In genomic region chr12:105351523-105351922, GRCh38 we compare ENCODE assay signal across 13 cellular contexts. TPM values are rescaled to one million over a fixed set of nuclear protein-coding genes. Genes with fewer than 3 reads are reported as not detected.
DNase-seq lines count a peak whose midpoint lies in the region; ATAC-seq and TF ChIP-seq lines count a peak whose summit lies in the region.
"Had no signal": no experiment of that assay in that cellular context is flagged by ENCODE, and none has a peak within 500 bp of the region (broad histone marks: within the 10 kb centered on the region; RNA-seq: fewer than 3 reads in every experiment).

No MANE protein-coding gene starts in this region.

- no peak for TF ChIP-seq CTCF in Loucy (conservative IDR thresholded peaks at IDR 0.05; ENCODE audit: low read length)
- TF ChIP-seq CTCF in adrenal gland (IDR thresholded peaks at IDR 0.05): no peak

- H3K4me3 ChIP-seq in Loucy (ENCODE audit: low read length, poor library complexity, severe bottlenecking) (peak overlapping the region; percentile 46), adrenal gland (no peak overlapping the region)
- H3K4me3 ChIP-seq: gastroesophageal sphincter, suprapubic skin had no signal

- peak overlapping the region; percentile 29 for H3K9ac ChIP-seq in Loucy (ENCODE audit: low read depth, low read length, poor library complexity, severe bottlenecking)

- no peaks in the 10 kb centered on the region for H3K9me2 ChIP-seq in Loucy (replicated peaks; ENCODE audit: low read depth, low read length)

- H3K4me1 Mint-ChIP-seq in activated naive CD8-positive, alpha-beta T cell treated with anti-CD3 and anti-CD28 coated beads, Interleukin-2, amount 10 ng/mL, durations not matched to agents 7 days and 5 days: peaks cover 60% of the 10 kb centered on the region
- peaks cover 12% of the 10 kb centered on the region for H3K4me1 Mint-ChIP-seq in activated naive CD8-positive, alpha-beta T cell treated with anti-CD3 and anti-CD28 coated beads for 36 hours

- H3K4me3 Mint-ChIP-seq in activated naive CD8-positive, alpha-beta T cell treated with anti-CD3 and anti-CD28 coated beads, Interleukin-2, amount 10 ng/mL, durations not matched to agents 7 days and 5 days: peak overlapping the region; percentile 60
- no peak overlapping the region for H3K4me3 Mint-ChIP-seq in activated naive CD8-positive, alpha-beta T cell treated with anti-CD3 and anti-CD28 coated beads for 36 hours
- H3K4me3 Mint-ChIP-seq: activated naive CD4-positive, alpha-beta T cell treated with anti-CD3 and anti-CD28 coated beads, Interleukin-2, amount 50 U/mL, for 24 hours had no signal

- peak; percentile 14 for ATAC-seq in activated naive CD8-positive, alpha-beta T cell treated with anti-CD3 and anti-CD28 coated beads, Interleukin-2, amount 10 ng/mL, durations not matched to agents 7 days and 5 days (ENCODE audit: low read depth)
- peak; percentile 38 for ATAC-seq in HG02610 (IDR thresholded peaks at IDR 0.05; ENCODE audit: unreplicated experiment)
- ATAC-seq: gastroesophageal sphincter had no signal

- peaks cover 59% of the 10 kb centered on the region for H3K36me3 Mint-ChIP-seq in activated naive CD8-positive, alpha-beta T cell treated with anti-CD3 and anti-CD28 coated beads, Interleukin-2, amount 10 ng/mL, durations not matched to agents 7 days and 5 days
- peaks cover 23% of the 10 kb centered on the region for H3K36me3 Mint-ChIP-seq in activated naive CD8-positive, alpha-beta T cell treated with anti-CD3 and anti-CD28 coated beads for 36 hours

- 27 to 47% (median 42%) methylated on average over 1 of the region's 1 CpG for WGBS in adrenal gland, 4 donors

- no peaks in the 10 kb centered on the region for H3K27me3 Mint-ChIP-seq in activated naive CD8-positive, alpha-beta T cell treated with anti-CD3 and anti-CD28 coated beads, Interleukin-2, amount 10 ng/mL, durations not matched to agents 7 days and 5 days
- no peaks in the 10 kb centered on the region for H3K27me3 Mint-ChIP-seq in activated naive CD8-positive, alpha-beta T cell treated with anti-CD3 and anti-CD28 coated beads for 36 hours
- H3K27me3 Mint-ChIP-seq: activated naive CD4-positive, alpha-beta T cell treated with anti-CD3 and anti-CD28 coated beads, Interleukin-2, amount 50 U/mL, for 24 hours had no signal

- H3K9me3 ChIP-seq in Loucy (ENCODE audit: insufficient read depth, low read depth, low read length) (no peaks in the 10 kb centered on the region), adrenal gland (replicated peaks in 1 of 3) (no peaks in the 10 kb centered on the region)
- H3K9me3 ChIP-seq: gastroesophageal sphincter, suprapubic skin had no signal

- H3K27me3 ChIP-seq in Loucy (ENCODE audit: insufficient read depth, low read length, poor library complexity, severe bottlenecking): no peaks in the 10 kb centered on the region
- no peaks in the 10 kb centered on the region for H3K27me3 ChIP-seq in adrenal gland
- H3K27me3 ChIP-seq: gastroesophageal sphincter, suprapubic skin had no signal

- peaks cover 19% of the 10 kb centered on the region for H4K20me1 ChIP-seq in Loucy (ENCODE audit: insufficient read depth, low read length, poor library complexity, severe bottlenecking)

- TF ChIP-seq POLR2A in adrenal gland (IDR thresholded peaks at IDR 0.05): no peak

- H3K9me3 Mint-ChIP-seq in activated naive CD8-positive, alpha-beta T cell treated with anti-CD3 and anti-CD28 coated beads, Interleukin-2, amount 10 ng/mL, durations not matched to agents 7 days and 5 days: peaks cover 3% of the 10 kb centered on the region
- H3K9me3 Mint-ChIP-seq in activated naive CD8-positive, alpha-beta T cell treated with anti-CD3 and anti-CD28 coated beads for 36 hours: no peaks in the 10 kb centered on the region
- H3K9me3 Mint-ChIP-seq: activated naive CD4-positive, alpha-beta T cell treated with anti-CD3 and anti-CD28 coated beads, Interleukin-2, amount 50 U/mL, for 24 hours had no signal

- peaks cover 97% of the 10 kb centered on the region for H3K79me2 ChIP-seq in Loucy (ENCODE audit: insufficient read depth, low read length)

- peaks cover 3% of the 10 kb centered on the region; the same call in 1 of the 2 replicates for H3F3A ChIP-seq in Loucy (ENCODE audit: low read depth)

- H3K36me3 ChIP-seq in Loucy (ENCODE audit: insufficient read depth, low read length): peaks cover 13% of the 10 kb centered on the region; the same call in 1 of the 2 replicates
- no peaks in the 10 kb centered on the region for H3K36me3 ChIP-seq in adrenal gland (replicated peaks in 1 of 2)
- H3K36me3 ChIP-seq: gastroesophageal sphincter, suprapubic skin had no signal

- no peak overlapping the region for H2AFZ ChIP-seq in Loucy (ENCODE audit: low read length)

- H3K4me2 ChIP-seq in Loucy (ENCODE audit: low read depth, low read length, poor library complexity, severe bottlenecking): peak overlapping the region; percentile 58

- POLR2A ChIA-PET in activated naive CD8-positive, alpha-beta T cell treated with anti-CD3 and anti-CD28 coated beads, Interleukin-2, amount 10 ng/mL, durations not matched to agents 7 days and 5 days (lab: Charles Lee): interaction anchor here (1.9 kb wide), 1 partner anchor 20 kb away, joined by 9 read pairs; no protein-coding TSS in a partner anchor

- H3K27ac ChIP-seq in adrenal gland: no peak overlapping the region
- H3K27ac ChIP-seq: gastroesophageal sphincter, suprapubic skin had no signal

- H3K4me1 ChIP-seq in Loucy (ENCODE audit: insufficient read depth, low read length, poor library complexity, severe bottlenecking) (peaks cover 73% of the 10 kb centered on the region), adrenal gland (replicated peaks in 1 of 2) (peaks cover 2 to 4% of the 10 kb centered on the region in 2 donors)
- H3K4me1 ChIP-seq: gastroesophageal sphincter had no signal

- no peak for DNase-seq in activated naive CD8-positive, alpha-beta T cell treated with anti-CD3 and anti-CD28 coated beads, Interleukin-2, amount 10 ng/mL, durations not matched to agents 7 days and 5 days
- DNase-seq in activated naive CD8-positive, alpha-beta T cell treated with anti-CD3 and anti-CD28 coated beads for 36 hours: no peak
- no peak for DNase-seq in nucleus accumbens (lab: John Stamatoyannopoulos, UW)
- no peak for DNase-seq in adrenal gland
- no peak for DNase-seq in superior temporal gyrus (ENCODE audit: extremely low spot score)
- DNase-seq in NCI-H446 treated with DMSO at 0.1 percent for 48 hours (lab: John Stamatoyannopoulos, UW): no peak
- DNase-seq: posterior cingulate gyrus; stimulated activated CD4-positive, alpha-beta T cell treated with anti-CD3 and anti-CD28 coated beads, Interleukin-4, amount 100 ng/mL, for 1 hour had no signal

- intact Hi-C loops in adrenal gland (cut with DNase I): no loop called here

- H3K27ac Mint-ChIP-seq in activated naive CD8-positive, alpha-beta T cell treated with anti-CD3 and anti-CD28 coated beads, Interleukin-2, amount 10 ng/mL, durations not matched to agents 7 days and 5 days: peak overlapping the region; percentile 84
- no peak overlapping the region for H3K27ac Mint-ChIP-seq in activated naive CD8-positive, alpha-beta T cell treated with anti-CD3 and anti-CD28 coated beads for 36 hours
- H3K27ac Mint-ChIP-seq: activated naive CD4-positive, alpha-beta T cell treated with anti-CD3 and anti-CD28 coated beads, Interleukin-2, amount 50 U/mL, for 24 hours had no signal

RNA-seq across cellular contexts. Expression of gene C12orf75, which starts 21.0 kb away (rescaled TPM):
- total RNA-seq in activated naive CD8-positive, alpha-beta T cell treated with anti-CD3 and anti-CD28 coated beads, Interleukin-2, amount 10 ng/mL, durations not matched to agents 7 days and 5 days: 100 to 1,000 TPM; 167 to 172 TPM
- total RNA-seq in activated naive CD8-positive, alpha-beta T cell treated with anti-CD3 and anti-CD28 coated beads for 36 hours: 10 to 100 TPM; 56.0 to 57.5 TPM
- 10 to 100 TPM in 4 of 8 donors, 1 to 10 TPM in 4; 6.0 to 94.2 (median 12.0) TPM for total RNA-seq in adrenal gland
- 10 to 100 TPM in 2 of 3 donors, 1 to 10 TPM in 1; 6.8 to 23.3 (median 10.6) TPM for polyA plus RNA-seq in adrenal gland
